32 cellular contexts compared by ENCODE assay signal in genomic region chr5:152599096-152599495, GRCh38.
"Had no signal": no experiment of that assay in that cellular context is flagged by ENCODE, and none has a peak within 500 bp of the region (broad histone marks: within the 10 kb centered on the region; RNA-seq: fewer than 3 reads in every experiment).

No MANE protein-coding gene starts in this region.

- H3K36me3 ChIP-seq: MG63 had no signal

- DNase-seq: Karpas-422, Kasumi-1, KG1, MG63, MV-4-11, NCI-H1048, NCI-H1092, NCI-H1092 treated with DMSO at 0.1 percent for 48 hours, NCI-H1105, NCI-H1105 treated with DMSO at 0.1 percent for 48 hours, NCI-H1417 treated with DMSO at 0.1 percent for 48 hours, NCI-H1436, NCI-H1436 treated with DMSO at 0.1 percent for 48 hours, NCI-H146, NCI-H1694, NCI-H1694 treated with DMSO at 0.1 percent for 48 hours, NCI-H187 treated with DMSO at 0.1 percent for 48 hours, NCI-H1930, NCI-H2029, NCI-H2029 treated with DMSO at 0.1 percent for 48 hours, NCI-H2081, NCI-H2081 treated with DMSO at 0.1 percent for 48 hours, NCI-H2107, NCI-H2171, NCI-H2171 treated with DMSO at 0.1 percent for 48 hours, NCI-H2227 treated with DMSO at 0.1 percent for 48 hours, NCI-H226, NCI-H345, NCI-H446, NCI-H446 treated with DMSO at 0.1 percent for 48 hours, NCI-H510A had no signal

- H3K4me2 ChIP-seq: KMS-11 had no signal

- H3K9me3 ChIP-seq: MG63 had no signal

- H3K27ac ChIP-seq: KMS-11 had no signal

- H3K4me3 ChIP-seq: MG63 had no signal

- H3K9ac ChIP-seq: KMS-11 had no signal

- H3K27me3 ChIP-seq: MG63 had no signal
